8 cellular contexts compared by ENCODE assay signal in genomic region chr17:12730931-12731521, GRCh38.
DNase-seq lines count a peak whose midpoint lies in the region; ATAC-seq lines count a peak whose summit lies in the region.

No MANE protein-coding gene starts in this region.

- peaks cover 22% of the 10 kb centered on the region for H3K9me3 Mint-ChIP-seq in activated naive CD4-positive, alpha-beta T cell treated with anti-CD3 and anti-CD28 coated beads, Interleukin-2, amount 10 ng/mL, durations not matched to agents 7 days and 5 days

- H3K4me3 ChIP-seq in stomach smooth muscle (ENCODE audit: low read length in 2 of 2) = no peak overlapping the region

- DNase-seq in HS-27A (ENCODE audit: low read depth) (peak; percentile 3), dedifferentiated amniotic fluid mesenchymal stem cell (ENCODE audit: extremely low spot score) (peak; percentile 65), kidney tubule cell (ENCODE audit: low spot score) (peak; percentile 93), epidermal melanocyte (ENCODE audit: insufficient read length, low spot score) (no peak)
- DNase-seq in activated naive CD4-positive, alpha-beta T cell treated with anti-CD3 and anti-CD28 coated beads, Interleukin-2, amount 10 ng/mL, durations not matched to agents 7 days and 5 days = no peak

- H3K27ac ChIP-seq in stomach smooth muscle (ENCODE audit: low read length) = peak overlapping the region; percentile 76

- no peak overlapping the region for H3K4me3 Mint-ChIP-seq in activated naive CD4-positive, alpha-beta T cell treated with anti-CD3 and anti-CD28 coated beads, Interleukin-2, amount 10 ng/mL, durations not matched to agents 7 days and 5 days

- H3K4me1 ChIP-seq in stomach smooth muscle (ENCODE audit: control insufficient read depth, insufficient read depth, low read length) = peaks cover 19% of the 10 kb centered on the region

- H3K27ac Mint-ChIP-seq in activated naive CD4-positive, alpha-beta T cell treated with anti-CD3 and anti-CD28 coated beads, Interleukin-2, amount 10 ng/mL, durations not matched to agents 7 days and 5 days = no peak overlapping the region

- H3K27me3 ChIP-seq in stomach smooth muscle (ENCODE audit: control insufficient read depth in 1 of 2, insufficient read depth in 2 of 2, low read length in 2 of 2) = no peaks in the 10 kb centered on the region

- CTCF ChIA-PET in activated naive CD4-positive, alpha-beta T cell treated with anti-CD3 and anti-CD28 coated beads, Interleukin-2, amount 10 ng/mL, durations not matched to agents 7 days and 5 days (lab: Charles Lee) = no interaction called here

- H3K36me3 Mint-ChIP-seq in activated naive CD4-positive, alpha-beta T cell treated with anti-CD3 and anti-CD28 coated beads, Interleukin-2, amount 10 ng/mL, durations not matched to agents 7 days and 5 days = no peaks in the 10 kb centered on the region

- H3K36me3 ChIP-seq in stomach smooth muscle (ENCODE audit: control insufficient read depth in 2 of 2, insufficient read depth in 2 of 2, low read length in 2 of 2) = peaks cover 5 to 10% of the 10 kb centered on the region in 2 donors

- ATAC-seq in HG03469 (IDR thresholded peaks at IDR 0.05; ENCODE audit: unreplicated experiment) = no peak
- ATAC-seq in GM19397 (IDR thresholded peaks at IDR 0.05; ENCODE audit: unreplicated experiment) = no peak

- H3K9ac ChIP-seq in stomach smooth muscle (ENCODE audit: low read length in 2 of 2) = no peak overlapping the region

- H3K4me1 Mint-ChIP-seq in activated naive CD4-positive, alpha-beta T cell treated with anti-CD3 and anti-CD28 coated beads, Interleukin-2, amount 10 ng/mL, durations not matched to agents 7 days and 5 days = no peaks in the 10 kb centered on the region

- H3K9me3 ChIP-seq in stomach smooth muscle (ENCODE audit: control insufficient read depth in 2 of 2, low read length in 2 of 2) = no peaks in the 10 kb centered on the region

- H3K27me3 Mint-ChIP-seq in activated naive CD4-positive, alpha-beta T cell treated with anti-CD3 and anti-CD28 coated beads, Interleukin-2, amount 10 ng/mL, durations not matched to agents 7 days and 5 days = no peaks in the 10 kb centered on the region

Comparison
In these comparisons a context has a peak if more than half of its experiments do, and no peak if none do; other contexts are left out.
1. DNase-seq: peak in HS-27A (single experiment), dedifferentiated amniotic fluid mesenchymal stem cell (single experiment) and kidney tubule cell (single experiment); none in activated naive CD4-positive, alpha-beta T cell treated with anti-CD3 and anti-CD28 coated beads, Interleukin-2, amount 10 ng/mL, durations not matched to agents 7 days and 5 days (single experiment) and epidermal melanocyte (single experiment).